Comparison of ENCODE assay signal across 26 cellular contexts in genomic region chr1:155518484-155518883, GRCh38.
"Had no signal": no experiment of that assay in that cellular context is flagged by ENCODE, and none has a peak within 500 bp of the region (broad histone marks: within the 10 kb centered on the region; RNA-seq: fewer than 3 reads in every experiment).

No MANE protein-coding gene starts in this region.

- H3K27ac Mint-ChIP-seq: activated CD8-positive, alpha-beta T cell treated with anti-CD3 and anti-CD28 coated beads for 36 hours; activated T-helper 2 cell treated with anti-CD3 and anti-CD28 coated beads, Interferon-gamma antibody, Interleukin-2, Interleukin-4, amounts not matched to agents 10 μg/mL and 5 μg/mL and 100 μg/mL, durations not matched to agents 14 hours and 24 hours and 36 hours; nephron; progenitor cell of endocrine pancreas had no signal

- H3K4me1 Mint-ChIP-seq: nephron had no signal

- ATAC-seq: activated CD8-positive, alpha-beta T cell treated with anti-CD3 and anti-CD28 coated beads for 36 hours; activated T-cell treated with anti-CD3 and anti-CD28 coated beads, Interleukin-2, amount 50 U/mL, for 4 hours; body of pancreas; left lung; lower lobe of right lung; mucosa of descending colon; right lobe of liver; stimulated activated naive CD8-positive, alpha-beta T cell treated with anti-CD3 and anti-CD28 coated beads, Interleukin-15, Interleukin-2, amounts not matched to agents 100 U/mL and 50 U/mL, for 24 hours had no signal

- H3K36me3 ChIP-seq: colonic mucosa, right lobe of liver had no signal

- H3K4me1 ChIP-seq: body of pancreas, colonic mucosa, right lobe of liver, testis had no signal

- H3K27me3 ChIP-seq: body of pancreas, colonic mucosa, left lung, right lobe of liver, testis, transverse colon, vagina had no signal

- H3K9me3 ChIP-seq: body of pancreas, colonic mucosa, left lung, lower lobe of right lung, mucosa of descending colon, right lobe of liver, testis, transverse colon, vagina had no signal

- DNase-seq: activated CD4-positive, alpha-beta T cell treated with anti-CD3 and anti-CD28 coated beads for 4 hours; activated CD8-positive, alpha-beta T cell treated with anti-CD3 and anti-CD28 coated beads for 36 hours; activated T-cell treated with anti-CD3 and anti-CD28 coated beads, Interleukin-2, amount 50 U/mL, for 4 hours; anterior cingulate cortex; body of pancreas; cerebellar nuclear complex; colonic mucosa; effector CD8-positive, alpha-beta T cell; kidney glomerular epithelial cell; left lung; lower lobe of right lung; mucosa of descending colon; right lobe of liver; stimulated activated CD4-positive, alpha-beta T cell treated with anti-CD3 and anti-CD28 coated beads, Interleukin-12 subunit alpha, Interleukin-12 subunit beta, amount 100 ng/mL, for 4 hours; stimulated activated CD4-positive, alpha-beta T cell treated with anti-CD3 and anti-CD28 coated beads, Interleukin-4, amount 100 ng/mL, for 1 hour; stimulated activated naive CD8-positive, alpha-beta T cell treated with anti-CD3 and anti-CD28 coated beads, Interleukin-15, Interleukin-2, amounts not matched to agents 100 U/mL and 50 U/mL, for 24 hours; T-helper 9 cell; testis; transverse colon had no signal

- H3K27ac ChIP-seq: body of pancreas, colonic mucosa, left lung, lower lobe of right lung, right lobe of liver, testis, transverse colon, vagina, VCaP had no signal

- H3K4me3 ChIP-seq: body of pancreas, colonic mucosa, left lung, lower lobe of right lung, mucosa of descending colon, right lobe of liver, testis, transverse colon, vagina had no signal

- H3K27me3 Mint-ChIP-seq: activated CD8-positive, alpha-beta T cell treated with anti-CD3 and anti-CD28 coated beads for 36 hours; activated naive CD8-positive, alpha-beta T cell; progenitor cell of endocrine pancreas had no signal

- H3K9me3 Mint-ChIP-seq: activated CD8-positive, alpha-beta T cell treated with anti-CD3 and anti-CD28 coated beads for 36 hours; activated T-cell treated with anti-CD3 and anti-CD28 coated beads, Interleukin-2, amount 50 U/mL, for 4 hours; activated T-helper 2 cell treated with anti-CD3 and anti-CD28 coated beads, Interferon-gamma antibody, Interleukin-2, Interleukin-4, amounts not matched to agents 10 μg/mL and 5 μg/mL and 100 μg/mL, durations not matched to agents 14 hours and 24 hours and 36 hours; nephron had no signal

- H3K4me3 Mint-ChIP-seq: activated CD8-positive, alpha-beta T cell treated with anti-CD3 and anti-CD28 coated beads for 36 hours; activated naive CD8-positive, alpha-beta T cell; activated T-cell treated with anti-CD3 and anti-CD28 coated beads, Interleukin-2, amount 50 U/mL, for 4 hours; nephron had no signal

- FAIRE-seq: frontal cortex had no signal
